ENCODE assay signal across 8 cellular contexts in the genomic region with DNA sequence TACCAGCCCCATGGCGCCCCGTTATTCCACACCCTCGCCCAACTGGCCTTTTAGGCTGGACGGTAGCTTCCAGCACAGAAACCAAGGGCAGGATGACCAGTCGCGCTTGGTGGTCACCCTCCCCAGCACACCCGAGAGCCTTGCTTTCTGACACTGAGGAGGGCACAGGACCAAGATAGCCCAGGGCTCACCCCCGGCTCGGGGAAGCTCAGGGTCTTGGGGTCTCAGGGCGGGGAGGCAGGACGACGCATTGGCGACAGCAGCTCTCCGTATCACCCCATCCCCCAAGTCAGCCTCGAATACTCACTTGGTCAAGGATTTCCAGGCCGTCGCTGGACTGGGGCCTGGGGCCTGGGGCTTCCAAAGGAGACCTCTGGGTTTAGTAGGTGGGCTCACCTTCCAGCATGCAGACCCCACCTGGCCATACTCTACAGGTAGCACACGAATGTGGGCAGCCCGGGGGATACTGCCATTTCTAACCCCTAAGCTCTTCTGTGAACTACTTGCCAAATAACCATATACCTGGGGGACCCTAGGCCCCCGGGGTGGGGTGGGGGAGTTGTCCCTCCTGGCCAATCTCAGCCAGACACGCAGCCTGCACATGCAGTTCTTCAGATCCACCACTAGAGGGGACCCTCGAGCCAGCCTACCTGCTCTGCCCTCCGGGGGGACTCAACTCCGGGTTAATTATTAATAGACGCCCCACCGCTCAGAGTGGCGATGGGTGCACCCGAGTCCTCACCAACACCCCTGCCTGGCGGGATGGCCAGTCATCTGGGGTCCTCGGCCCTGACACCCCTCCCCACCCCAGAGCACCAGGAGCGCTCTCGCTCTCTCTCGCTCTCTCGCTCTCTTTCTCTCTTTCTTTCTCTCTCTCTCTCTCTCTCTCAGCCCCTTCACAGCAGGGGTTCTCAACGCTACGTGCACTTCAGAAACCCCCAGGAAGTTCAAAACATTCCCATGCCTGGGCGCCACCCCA. TPM values are rescaled to one million over a fixed set of nuclear protein-coding genes. Genes with fewer than 3 reads are reported as not detected.
DNase-seq lines count a peak whose midpoint lies in the region; ATAC-seq and TF ChIP-seq lines count a peak whose summit lies in the region.

No MANE protein-coding gene starts in this region.

- no peaks in the 10 kb centered on the region for H3K79me2 ChIP-seq in fibroblast of lung (ENCODE audit: control insufficient read depth, insufficient read depth, low read length)

- H3K9me3 Mint-ChIP-seq in neural crest cell: no peaks in the 10 kb centered on the region

- peaks cover 3% of the 10 kb centered on the region for H3K36me3 Mint-ChIP-seq in neural crest cell (ENCODE audit: low read depth)

- H3K4me3 Mint-ChIP-seq in neural crest cell: no peak overlapping the region

- no peak overlapping the region for H3K9ac ChIP-seq in fibroblast of lung (ENCODE audit: insufficient read depth, low read length)

- TF ChIP-seq CTCF in GM12875 (IDR thresholded peaks at IDR 0.05; ENCODE audit: borderline replicate concordance, insufficient read depth, low read depth, low read length) (peak; percentile 97), fibroblast of lung (conservative IDR thresholded peaks at IDR 0.05 in 1 of 2, IDR thresholded peaks at IDR 0.05 in 1 of 2; ENCODE audit: low read depth in 1 of 2, low read length in 2 of 2) (peak; percentile 84 to 95), neural crest cell (conservative IDR thresholded peaks at IDR 0.05) (peak; percentile 89)

- no peaks in the 10 kb centered on the region for H3K27me3 Mint-ChIP-seq in neural crest cell (ENCODE audit: low read depth)

- H3K27me3 ChIP-seq in fibroblast of lung (ENCODE audit: control insufficient read depth, insufficient read depth, low read length): no peaks in the 10 kb centered on the region

- ATAC-seq in HG02870 (IDR thresholded peaks at IDR 0.05; ENCODE audit: unreplicated experiment) (no peak), GM19023 (IDR thresholded peaks at IDR 0.05; ENCODE audit: unreplicated experiment) (no peak)

- peaks cover 3% of the 10 kb centered on the region for H3K36me3 ChIP-seq in fibroblast of lung (ENCODE audit: control insufficient read depth, insufficient read depth, low read length)

- H3K4me2 ChIP-seq in fibroblast of lung (ENCODE audit: extremely low read depth, insufficient read depth, low read length): peak overlapping the region; percentile 27

- DNase-seq in AG08395 (ENCODE audit: low spot score) (peak; percentile 89), NCI-H524 treated with DMSO at 0.1 percent for 48 hours (lab: John Stamatoyannopoulos, UW) (peak; percentile 39), activated T-cell treated with anti-CD3 and anti-CD28 coated beads for 48 hours (ENCODE audit: low read depth) (peak; percentile 39), fibroblast of lung (ENCODE audit: low read depth in 2 of 2) (peak in 1 of 2 donors; percentile 38), neural crest cell (ENCODE audit: low read depth, low spot score) (peak; percentile 61)

- H3K4me1 Mint-ChIP-seq in neural crest cell: peaks cover 6% of the 10 kb centered on the region

- no peak overlapping the region for H3K27ac Mint-ChIP-seq in neural crest cell (ENCODE audit: unreplicated experiment)

- no peaks in the 10 kb centered on the region for H4K20me1 ChIP-seq in fibroblast of lung (ENCODE audit: control insufficient read depth, extremely low read depth, insufficient read depth, low read length)

- no peak overlapping the region for H2AFZ ChIP-seq in fibroblast of lung (ENCODE audit: low read length)

- no peak overlapping the region for H3K4me3 ChIP-seq in GM12875 (ENCODE audit: low read depth, low read length)
- H3K4me3 ChIP-seq in fibroblast of lung (replicated peaks in 1 of 4; ENCODE audit: control extremely low read depth in 1 of 4, insufficient read depth in 1 of 4, low read depth in 3 of 4, low read length in 4 of 4): no peak overlapping the region

- H3K9me3 ChIP-seq in fibroblast of lung (ENCODE audit: control insufficient read depth, insufficient read depth, low read depth, low read length): no peaks in the 10 kb centered on the region

- H3K4me1 ChIP-seq in fibroblast of lung (ENCODE audit: control insufficient read depth, extremely low read depth, insufficient read depth, low read length): no peaks in the 10 kb centered on the region

- H3K27ac ChIP-seq in fibroblast of lung (ENCODE audit: insufficient read depth, low read length): no peak overlapping the region

RNA-seq across cellular contexts. Expression of gene TBC1D16, which starts 30.0 kb away (rescaled TPM):
- total RNA-seq in fibroblast of lung (26.2 and 30.4 TPM in 2 replicates), neural crest cell (96.2 and 96.5 TPM in 2 replicates)
- polyA plus RNA-seq in fibroblast of lung: 8.3 and 10.2 TPM in 2 replicates
- 15.0 and 19.1 TPM in 2 replicates for polyA plus RNA-seq in fibroblast of lung (2012)
- polyA minus RNA-seq in fibroblast of lung (ENCODE audit: low replicate concordance): 42.7 and 49.3 TPM in 2 replicates

RNA-seq across cellular contexts. Expression of gene CCDC40, which starts 30.8 kb away (rescaled TPM):
- total RNA-seq in fibroblast of lung: 1.5 and 2.1 TPM in 2 replicates
- polyA plus RNA-seq in fibroblast of lung: 0.53 and 0.96 TPM in 2 replicates
- 1.9 and 2.6 TPM in 2 replicates for polyA plus RNA-seq in fibroblast of lung (2012)
- polyA minus RNA-seq in fibroblast of lung (ENCODE audit: low replicate concordance): 0.20 and 0.26 TPM in 2 replicates
- 22.7 and 23.8 TPM in 2 replicates for total RNA-seq in neural crest cell
